Comparison of ENCODE assay signal across 14 cellular contexts in genomic region chr3:130743354-130743753, GRCh38. TPM values are rescaled to one million over a fixed set of nuclear protein-coding genes. Genes with fewer than 3 reads are reported as not detected.
DNase-seq lines count a peak whose midpoint lies in the region; ATAC-seq and TF ChIP-seq lines count a peak whose summit lies in the region.
"Had no signal": no experiment of that assay in that cellular context is flagged by ENCODE, and none has a peak within 500 bp of the region (broad histone marks: within the 10 kb centered on the region; RNA-seq: fewer than 3 reads in every experiment).

No MANE protein-coding gene starts in this region.

- peaks cover 5% of the 10 kb centered on the region for H3K79me1 ChIP-seq in H9 (ENCODE audit: insufficient read depth, low read depth, low read length, poor library complexity, severe bottlenecking)

- no peak overlapping the region for H2BK15ac ChIP-seq in H9 (ENCODE audit: low read depth, low read length)

- H3K23ac ChIP-seq in H9 (ENCODE audit: insufficient read length, low read depth, low read length) = no peak overlapping the region

- H3K56ac ChIP-seq in H9 (ENCODE audit: insufficient read length, low read depth, low read length) = no peak overlapping the region

- peaks cover 21% of the 10 kb centered on the region; the same call in 1 of the 2 replicates for H3K79me2 ChIP-seq in H9 (ENCODE audit: insufficient read depth, low read length)

- H3K9me3 ChIP-seq in H9 (ENCODE audit: control insufficient read depth, low read depth, low read length) (no peaks in the 10 kb centered on the region), adipocyte (ENCODE audit: control insufficient read depth, low read length) (no peaks in the 10 kb centered on the region)
- H3K9me3 ChIP-seq: ascending aorta, upper lobe of left lung had no signal

- peaks cover 62% of the 10 kb centered on the region for H3K4me1 Mint-ChIP-seq in activated CD8-positive, alpha-beta T cell treated with anti-CD3 and anti-CD28 coated beads for 36 hours (ENCODE audit: low read depth)
- H3K4me1 Mint-ChIP-seq in activated CD8-positive, alpha-beta T cell treated with anti-CD3 and anti-CD28 coated beads, Interleukin-2, amount 10 ng/mL, durations not matched to agents 7 days and 5 days (ENCODE audit: low read depth) = peaks cover 44% of the 10 kb centered on the region
- H3K4me1 Mint-ChIP-seq in H9 = peaks cover 21 to 27% of the 10 kb centered on the region in 2 experiments
- H3K4me1 Mint-ChIP-seq in nephron progenitor cell = peaks cover 52% of the 10 kb centered on the region

- H2BK5ac ChIP-seq in H9 (ENCODE audit: insufficient read length, low read length) = no peak overlapping the region

- no peak overlapping the region for H2BK20ac ChIP-seq in H9 (ENCODE audit: low read depth, low read length, poor library complexity, severe bottlenecking)

- peak overlapping the region; percentile 10 for H3K4me2 ChIP-seq in H9 (ENCODE audit: insufficient read depth, insufficient read length, low read length)

- DNase-seq in activated CD8-positive, alpha-beta T cell treated with anti-CD3 and anti-CD28 coated beads for 36 hours = no peak
- DNase-seq in activated CD8-positive, alpha-beta T cell treated with anti-CD3 and anti-CD28 coated beads, Interleukin-2, amount 10 ng/mL, durations not matched to agents 7 days and 5 days = no peak
- DNase-seq in H9 = no peak
- DNase-seq in adipocyte (ENCODE audit: low read depth) = no peak
- no peak for DNase-seq in nephron progenitor cell
- no peak for DNase-seq in putamen (ENCODE audit: low spot score)
- no peak for DNase-seq in HEK293T (ENCODE audit: extremely low spot score)
- DNase-seq: activated CD4-positive, alpha-beta T cell treated with anti-CD3 and anti-CD28 coated beads for 48 hours; KG1; NCI-H1105 treated with DMSO at 0.1 percent for 48 hours; Right ventricle myocardium superior; upper lobe of left lung had no signal

- H3K9ac ChIP-seq in H9 (ENCODE audit: extremely low read depth, insufficient read length, low read length) (no peak overlapping the region), adipocyte (ENCODE audit: low read length) (no peak overlapping the region)

- no peak for TF ChIP-seq CTCF in activated CD8-positive, alpha-beta T cell treated with anti-CD3 and anti-CD28 coated beads for 36 hours (IDR thresholded peaks at IDR 0.05)
- no peak for TF ChIP-seq CTCF in H9 (conservative IDR thresholded peaks at IDR 0.05)
- no peak for TF ChIP-seq CTCF in nephron progenitor cell (IDR thresholded peaks at IDR 0.05)

- no peak overlapping the region for H3K27ac Mint-ChIP-seq in activated CD8-positive, alpha-beta T cell treated with anti-CD3 and anti-CD28 coated beads for 36 hours
- no peak overlapping the region for H3K27ac Mint-ChIP-seq in activated CD8-positive, alpha-beta T cell treated with anti-CD3 and anti-CD28 coated beads, Interleukin-2, amount 10 ng/mL, durations not matched to agents 7 days and 5 days
- H3K27ac Mint-ChIP-seq in H9 (peak overlapping the region in 1 of 3 experiments; percentile 66; a peak in 3 of 7 replicates), nephron progenitor cell (no peak overlapping the region)

- no peak overlapping the region for H3K27ac ChIP-seq in H9 (ENCODE audit: insufficient read length, low read depth, low read length)
- H3K27ac ChIP-seq: ascending aorta, upper lobe of left lung had no signal

- peak overlapping the region; percentile 26 for H3K4me3 ChIP-seq in adipocyte (ENCODE audit: low read length)
- H3K4me3 ChIP-seq: upper lobe of left lung had no signal

- no peaks in the 10 kb centered on the region for H3K4me1 ChIP-seq in H9 (ENCODE audit: insufficient read depth, low read length)
- H3K4me1 ChIP-seq in adipocyte (ENCODE audit: control insufficient read depth, insufficient read depth, low read length) = peaks cover 40% of the 10 kb centered on the region

- peaks cover 5% of the 10 kb centered on the region for H3K23me2 ChIP-seq in H9 (ENCODE audit: insufficient read length, low read depth, low read length, poor library complexity, severe bottlenecking)

- H2AK5ac ChIP-seq in H9 (ENCODE audit: insufficient read length, low read length) = no peak overlapping the region

- no peak overlapping the region for H2AFZ ChIP-seq in H9 (ENCODE audit: low read length)

- intact Hi-C loops in activated CD8-positive, alpha-beta T cell treated with anti-CD3 and anti-CD28 coated beads for 36 hours (cut with micrococcal nuclease) = no loop called here

- ATAC-seq in activated CD8-positive, alpha-beta T cell treated with anti-CD3 and anti-CD28 coated beads for 36 hours = no peak
- ATAC-seq in activated CD8-positive, alpha-beta T cell treated with anti-CD3 and anti-CD28 coated beads, Interleukin-2, amount 10 ng/mL, durations not matched to agents 7 days and 5 days = no peak
- no peak for ATAC-seq in HG02870 (IDR thresholded peaks at IDR 0.05; ENCODE audit: unreplicated experiment)

- H3T11ph ChIP-seq in H9 (ENCODE audit: low read length) = no peak overlapping the region

- no CpG with 5 or more reads among the region's 2 CpGs for WGBS in H9 (ENCODE audit: extremely low coverage, insufficient read length, low lambda C conversion rate)

- H2BK12ac ChIP-seq in H9 (ENCODE audit: insufficient read length, low read depth, low read length) = no peak overlapping the region

- H3K9me3 Mint-ChIP-seq in activated CD8-positive, alpha-beta T cell treated with anti-CD3 and anti-CD28 coated beads for 36 hours = no peaks in the 10 kb centered on the region
- H3K9me3 Mint-ChIP-seq in activated CD8-positive, alpha-beta T cell treated with anti-CD3 and anti-CD28 coated beads, Interleukin-2, amount 10 ng/mL, durations not matched to agents 7 days and 5 days (ENCODE audit: insufficient read depth) = no peaks in the 10 kb centered on the region
- no peaks in the 10 kb centered on the region for H3K9me3 Mint-ChIP-seq in H9
- peaks cover 19% of the 10 kb centered on the region for H3K9me3 Mint-ChIP-seq in nephron progenitor cell

- H3K18ac ChIP-seq in H9 (ENCODE audit: insufficient read length, low read depth, low read length) = no peak overlapping the region

- H3K36me3 Mint-ChIP-seq in activated CD8-positive, alpha-beta T cell treated with anti-CD3 and anti-CD28 coated beads for 36 hours (ENCODE audit: low read depth) = peaks cover 45% of the 10 kb centered on the region
- H3K36me3 Mint-ChIP-seq in activated CD8-positive, alpha-beta T cell treated with anti-CD3 and anti-CD28 coated beads, Interleukin-2, amount 10 ng/mL, durations not matched to agents 7 days and 5 days (ENCODE audit: low read depth) = peaks cover 34% of the 10 kb centered on the region
- H3K36me3 Mint-ChIP-seq in H9 (ENCODE audit: insufficient read depth in 1 of 3, low read depth in 3 of 3) (peaks cover 18 to 27% (median 26%) of the 10 kb centered on the region in 3 experiments; a peak in 6 of 7 replicates), nephron progenitor cell (ENCODE audit: low read depth) (peaks cover 60% of the 10 kb centered on the region)

- H3K27me3 Mint-ChIP-seq in activated CD8-positive, alpha-beta T cell treated with anti-CD3 and anti-CD28 coated beads for 36 hours = no peaks in the 10 kb centered on the region
- H3K27me3 Mint-ChIP-seq in activated CD8-positive, alpha-beta T cell treated with anti-CD3 and anti-CD28 coated beads, Interleukin-2, amount 10 ng/mL, durations not matched to agents 7 days and 5 days (ENCODE audit: low read depth) = no peaks in the 10 kb centered on the region
- H3K27me3 Mint-ChIP-seq in H9 (ENCODE audit: low read depth) (no peaks in the 10 kb centered on the region), nephron progenitor cell (ENCODE audit: low read depth, poor library complexity) (peaks cover 6% of the 10 kb centered on the region)

- no peak overlapping the region for H4K8ac ChIP-seq in H9 (replicated peaks; ENCODE audit: insufficient read length, low read depth, low read length)

- H4K91ac ChIP-seq in H9 (ENCODE audit: insufficient read length, low read depth, low read length) = no peak overlapping the region

- H2BK120ac ChIP-seq in H9 (ENCODE audit: low read depth, low read length, poor library complexity, severe bottlenecking) = no peak overlapping the region

- H4K5ac ChIP-seq in H9 (ENCODE audit: insufficient read length, low read depth, low read length) = no peak overlapping the region

- H3K36me3 ChIP-seq in adipocyte (ENCODE audit: control insufficient read depth, insufficient read depth, low read length, severe bottlenecking) = peaks cover 10% of the 10 kb centered on the region

- peak overlapping the region; percentile 14 for H3K4me3 Mint-ChIP-seq in activated CD8-positive, alpha-beta T cell treated with anti-CD3 and anti-CD28 coated beads for 36 hours
- no peak overlapping the region for H3K4me3 Mint-ChIP-seq in activated CD8-positive, alpha-beta T cell treated with anti-CD3 and anti-CD28 coated beads, Interleukin-2, amount 10 ng/mL, durations not matched to agents 7 days and 5 days
- peak overlapping the region in 1 of 2 experiments; percentile 25; a peak in 1 of 5 replicates for H3K4me3 Mint-ChIP-seq in H9
- peak overlapping the region; percentile 66 for H3K4me3 Mint-ChIP-seq in nephron progenitor cell

- CTCF ChIA-PET in activated CD8-positive, alpha-beta T cell treated with anti-CD3 and anti-CD28 coated beads for 36 hours (lab: Charles Lee) = no interaction called here
- CTCF ChIA-PET in activated CD8-positive, alpha-beta T cell treated with anti-CD3 and anti-CD28 coated beads, Interleukin-2, amount 10 ng/mL, durations not matched to agents 7 days and 5 days (lab: Charles Lee) = interaction anchor here (1.6 kb wide), 1 partner anchor 150 kb away, joined by 5 read pairs; the partner anchor contains the start of gene ATP2C1
- CTCF ChIA-PET in HEK293T (lab: Yijun Ruan, JAX) = no interaction called here

- H3K27me3 ChIP-seq in H9 (ENCODE audit: insufficient read depth, low read length) (no peaks in the 10 kb centered on the region), adipocyte (replicated peaks; ENCODE audit: control insufficient read depth, insufficient read depth, low read length) (no peaks in the 10 kb centered on the region)
- H3K27me3 ChIP-seq: ascending aorta, upper lobe of left lung had no signal

- no peak overlapping the region for H3K14ac ChIP-seq in H9 (ENCODE audit: insufficient read depth, low read length)

- H4K20me1 ChIP-seq in H9 (ENCODE audit: control insufficient read depth, insufficient read depth, insufficient read length) = no peaks in the 10 kb centered on the region

- POLR2A ChIA-PET in activated CD8-positive, alpha-beta T cell treated with anti-CD3 and anti-CD28 coated beads for 36 hours (lab: Charles Lee) = no interaction called here
- POLR2A ChIA-PET in activated CD8-positive, alpha-beta T cell treated with anti-CD3 and anti-CD28 coated beads, Interleukin-2, amount 10 ng/mL, durations not matched to agents 7 days and 5 days (lab: Charles Lee) = no interaction called here
- POLR2A ChIA-PET in HEK293T (lab: Yijun Ruan, JAX) = no interaction called here

- no peak overlapping the region for H3K4ac ChIP-seq in H9 (ENCODE audit: low read depth, low read length)

TF ChIP-seq in HEK293T, 16 proteins besides CTCF, POLR2A, EP300 and RAD21 (continues in another document):
- TF ChIP-seq BHLHE40 (IDR thresholded peaks at IDR 0.05; ENCODE audit: borderline replicate concordance) (no peak), HDGF (IDR thresholded peaks at IDR 0.05; ENCODE audit: borderline replicate concordance) (no peak)

RNA-seq across cellular contexts. Expression of gene PIK3R4, which starts 3.3 kb away (rescaled TPM):
- 10 to 100 TPM; 27.4 to 28.4 TPM for total RNA-seq in activated CD8-positive, alpha-beta T cell treated with anti-CD3 and anti-CD28 coated beads for 36 hours
- total RNA-seq in activated CD8-positive, alpha-beta T cell treated with anti-CD3 and anti-CD28 coated beads, Interleukin-2, amount 10 ng/mL, durations not matched to agents 7 days and 5 days = 10 to 100 TPM; 24.1 to 24.6 TPM
- total RNA-seq in H9 (2021) = 28.6 and 37.0 TPM in 2 replicates
